Comparison of ENCODE assay signal across 1 cellular context in genomic region chr7:104933022-104933421, GRCh38.
TF ChIP-seq lines count a peak whose summit lies in the region.

No MANE protein-coding gene starts in this region.

TF ChIP-seq in K562, 482 proteins besides CTCF, POLR2A, EP300 and RAD21 (continued from another document and continues in another):
- TF ChIP-seq CHD7 (IDR thresholded peaks at IDR 0.05; ENCODE audit: low read depth, low read length) (no peak), NCOR1 (IDR thresholded peaks at IDR 0.05) (no peak), ZNF830 (CRISPR knock-in tag; IDR thresholded peaks at IDR 0.05) (no peak), GMEB1 (CRISPR knock-in tag; IDR thresholded peaks at IDR 0.05) (no peak), ZC3H8 (IDR thresholded peaks at IDR 0.05) (no peak), MAFK (IDR thresholded peaks at IDR 0.05; ENCODE audit: low read length) (no peak), TGIF2 (CRISPR knock-in tag; IDR thresholded peaks at IDR 0.05) (no peak), CREM (IDR thresholded peaks at IDR 0.05; ENCODE audit: low read depth) (no peak), HDAC1 (IDR thresholded peaks at IDR 0.05) (0 out of 4 replicates have a peak, but pooled peaks of 1 of the 2 experiments have one; percentile 36), ZFP91 (CRISPR knock-in tag; IDR thresholded peaks at IDR 0.05) (no peak), ZNF740 (CRISPR knock-in tag; IDR thresholded peaks at IDR 0.05) (no peak), ZNF740 (tag; IDR thresholded peaks at IDR 0.05) (no peak), SIRT6 (IDR thresholded peaks at IDR 0.05; ENCODE audit: low read depth, low read length) (no peak), SMAD3 (CRISPR knock-in tag; conservative IDR thresholded peaks at IDR 0.05) (no peak), TARDBP (IDR thresholded peaks at IDR 0.05) (no peak), TFAM (CRISPR knock-in tag; conservative IDR thresholded peaks at IDR 0.05) (no peak), CHD4 (IDR thresholded peaks at IDR 0.05; ENCODE audit: insufficient read depth, insufficient replicate concordance, low read depth, low read length, poor library complexity, severe bottlenecking) (no peak), ELF2 (CRISPR knock-in tag; IDR thresholded peaks at IDR 0.05) (no peak), ZFPM2 (CRISPR knock-in tag; IDR thresholded peaks at IDR 0.05) (no peak), ZNF445 (CRISPR knock-in tag; IDR thresholded peaks at IDR 0.05; ENCODE audit: low read depth) (no peak), E2F8 (IDR thresholded peaks at IDR 0.05; ENCODE audit: low read depth, partially characterized antibody) (no peak), ZMIZ1 (IDR thresholded peaks at IDR 0.05; ENCODE audit: low read depth in 2 of 2, low read length in 2 of 2) (no peak), MYC (IDR thresholded peaks at IDR 0.05; ENCODE audit: low read depth, low read length) (no peak), MYC (CRISPR knock-in tag; IDR thresholded peaks at IDR 0.05; ENCODE audit: borderline replicate concordance, low read depth) (no peak), SMAD2 (IDR thresholded peaks at IDR 0.05; ENCODE audit: low read depth, low read length) (no peak), MYBL2 (IDR thresholded peaks at IDR 0.05; ENCODE audit: low read depth) (peak; percentile 23; the same call in 1 of the 2 replicates), MYBL2 (CRISPR knock-in tag; IDR thresholded peaks at IDR 0.05; ENCODE audit: borderline replicate concordance) (no peak), ZNF717 (CRISPR knock-in tag; IDR thresholded peaks at IDR 0.05) (no peak), BRD4 (IDR thresholded peaks at IDR 0.05) (no peak), HLTF (IDR thresholded peaks at IDR 0.05) (peak; percentile 60; the same call in 1 of the 2 replicates), AFF1 (IDR thresholded peaks at IDR 0.05; ENCODE audit: low read depth in 1 of 2, partially characterized antibody in 2 of 2) (no peak)
